In genomic region chr19:50893047-50893737, GRCh38 we compare ENCODE assay signal across 1 cellular context.
TF ChIP-seq lines count a peak whose summit lies in the region.

No MANE protein-coding gene starts in this region.

TF ChIP-seq in WTC11, 78 proteins besides CTCF, POLR2A, EP300 and RAD21 (continued from another document):
- peak; percentile 70 for TF ChIP-seq USF2 (CRISPR knock-in tag; IDR thresholded peaks at IDR 0.05)
- TF ChIP-seq CDX4 (CRISPR knock-in tag; IDR thresholded peaks at IDR 0.05; ENCODE audit: borderline replicate concordance): no peak
- TF ChIP-seq AFF4 (CRISPR knock-in tag; IDR thresholded peaks at IDR 0.05; ENCODE audit: borderline replicate concordance): no peak
- no peak for TF ChIP-seq ZBTB43 (CRISPR knock-in tag; IDR thresholded peaks at IDR 0.05)
- TF ChIP-seq MXD4 (CRISPR knock-in tag; IDR thresholded peaks at IDR 0.05; ENCODE audit: borderline replicate concordance): no peak
